ENCODE assay signal across 26 cellular contexts in genomic region chr4:150379454-150379853, GRCh38.
DNase-seq lines count a peak whose midpoint lies in the region; ATAC-seq, FAIRE-seq and TF ChIP-seq lines count a peak whose summit lies in the region.
"Had no signal": no experiment of that assay in that cellular context is flagged by ENCODE, and none has a peak within 500 bp of the region (broad histone marks: within the 10 kb centered on the region; RNA-seq: fewer than 3 reads in every experiment).

No MANE protein-coding gene starts in this region.

- H3K4me3 ChIP-seq in astrocyte (ENCODE audit: insufficient read depth, low read depth, low read length) (no peak overlapping the region), fibroblast of pulmonary artery (replicated peaks; ENCODE audit: low read depth, low read length) (no peak overlapping the region), right atrium auricular region (no peak overlapping the region)
- H3K4me3 ChIP-seq: cardiac muscle cell, left lung, ovary, SJCRH30, transverse colon had no signal

- peaks cover 1% of the 10 kb centered on the region for H3K4me1 Mint-ChIP-seq in astrocyte (ENCODE audit: low read depth, unreplicated experiment)
- H3K4me1 Mint-ChIP-seq: stimulated activated naive CD8-positive, alpha-beta T cell treated with anti-CD3 and anti-CD28 coated beads, Interleukin-15, amount 100 ng/mL, for 72 hours had no signal

- H3K36me3 ChIP-seq in astrocyte (ENCODE audit: insufficient read depth, low read length) (no peaks in the 10 kb centered on the region), right atrium auricular region (no peaks in the 10 kb centered on the region)
- H3K36me3 ChIP-seq: cardiac muscle cell, left lung, ovary, SJCRH30, transverse colon had no signal

- H3K9me3 Mint-ChIP-seq in astrocyte (ENCODE audit: unreplicated experiment), result no peaks in the 10 kb centered on the region
- H3K9me3 Mint-ChIP-seq: dendritic cell treated with granulocyte-macrophage colony-stimulating factor and Interleukin-4, amounts not matched to agents 40 ng/mL and 50 ng/mL, for 4 days; natural killer cell; stimulated activated naive CD8-positive, alpha-beta T cell treated with anti-CD3 and anti-CD28 coated beads, Interleukin-15, amount 100 ng/mL, for 72 hours had no signal

- no peak overlapping the region for H3K27ac Mint-ChIP-seq in astrocyte (ENCODE audit: unreplicated experiment)
- H3K27ac Mint-ChIP-seq: activated CD8-positive, alpha-beta T cell treated with anti-CD3 and anti-CD28 coated beads, Interleukin-2, amount 10 ng/mL, durations not matched to agents 7 days and 5 days; CD4-positive, CD25-positive, alpha-beta regulatory T cell; dendritic cell treated with granulocyte-macrophage colony-stimulating factor and Interleukin-4, amounts not matched to agents 40 ng/mL and 50 ng/mL, for 4 days; natural killer cell; stimulated activated naive CD8-positive, alpha-beta T cell treated with anti-CD3 and anti-CD28 coated beads, Interleukin-15, amount 100 ng/mL, for 72 hours had no signal

- H3K27me3 Mint-ChIP-seq in astrocyte (ENCODE audit: low read depth, unreplicated experiment), result no peaks in the 10 kb centered on the region
- H3K27me3 Mint-ChIP-seq: CD4-positive, CD25-positive, alpha-beta regulatory T cell; dendritic cell treated with granulocyte-macrophage colony-stimulating factor and Interleukin-4, amounts not matched to agents 40 ng/mL and 50 ng/mL, for 4 days; stimulated activated naive CD8-positive, alpha-beta T cell treated with anti-CD3 and anti-CD28 coated beads, Interleukin-15, amount 100 ng/mL, for 72 hours had no signal

- no peak for ATAC-seq in GM21529 (IDR thresholded peaks at IDR 0.05; ENCODE audit: unreplicated experiment)
- ATAC-seq: activated CD8-positive, alpha-beta T cell treated with anti-CD3 and anti-CD28 coated beads, Interleukin-2, amount 10 ng/mL, durations not matched to agents 7 days and 5 days; left lung; natural killer cell; Panc1; right cardiac atrium; stimulated activated naive CD8-positive, alpha-beta T cell treated with anti-CD3 and anti-CD28 coated beads, Interleukin-15, amount 100 ng/mL, for 72 hours had no signal

- H3K9ac ChIP-seq in astrocyte (ENCODE audit: low read length), result no peak overlapping the region

- peaks cover 1% of the 10 kb centered on the region for H3K36me3 Mint-ChIP-seq in astrocyte (ENCODE audit: low read depth, unreplicated experiment)
- H3K36me3 Mint-ChIP-seq: natural killer cell had no signal

- no peaks in the 10 kb centered on the region for H4K20me1 ChIP-seq in astrocyte (ENCODE audit: insufficient read depth, low read length)

- H3K27ac ChIP-seq in astrocyte (ENCODE audit: low read depth, low read length), result no peak overlapping the region
- H3K27ac ChIP-seq in right atrium auricular region, result no peak overlapping the region
- H3K27ac ChIP-seq: cardiac muscle cell, left lung, ovary, SJCRH30, transverse colon had no signal

- H3K4me3 Mint-ChIP-seq in astrocyte (ENCODE audit: unreplicated experiment), result no peak overlapping the region
- H3K4me3 Mint-ChIP-seq: activated CD8-positive, alpha-beta T cell treated with anti-CD3 and anti-CD28 coated beads, Interleukin-2, amount 10 ng/mL, durations not matched to agents 7 days and 5 days; CD4-positive, CD25-positive, alpha-beta regulatory T cell; dendritic cell treated with granulocyte-macrophage colony-stimulating factor and Interleukin-4, amounts not matched to agents 40 ng/mL and 50 ng/mL, for 4 days; natural killer cell; stimulated activated naive CD8-positive, alpha-beta T cell treated with anti-CD3 and anti-CD28 coated beads, Interleukin-15, amount 100 ng/mL, for 72 hours had no signal

- no peaks in the 10 kb centered on the region for H3K79me2 ChIP-seq in astrocyte (ENCODE audit: insufficient read depth, low read length)

- H3K4me1 ChIP-seq in astrocyte (ENCODE audit: insufficient read depth, low read length) (no peaks in the 10 kb centered on the region), right atrium auricular region (no peaks in the 10 kb centered on the region)
- H3K4me1 ChIP-seq: left lung, SJCRH30, transverse colon had no signal

- H3K27me3 ChIP-seq in astrocyte (ENCODE audit: insufficient read depth, low read length) (no peaks in the 10 kb centered on the region), right atrium auricular region (no peaks in the 10 kb centered on the region)
- H3K27me3 ChIP-seq: left lung, ovary, SJCRH30, transverse colon had no signal

- peak; percentile 93 for FAIRE-seq in astrocyte (lab: Jason Lieb, UNC)
- FAIRE-seq: TTC549 had no signal

- no peak for TF ChIP-seq CTCF in astrocyte (IDR thresholded peaks at IDR 0.05; ENCODE audit: insufficient read depth, low read depth, low read length)
- TF ChIP-seq CTCF in fibroblast of pulmonary artery (IDR thresholded peaks at IDR 0.05; ENCODE audit: low read length, missing control alignments), result no peak
- TF ChIP-seq CTCF in right atrium auricular region (IDR thresholded peaks at IDR 0.05), result no peak

- H3K4me2 ChIP-seq in astrocyte (ENCODE audit: low read length), result peak overlapping the region; percentile 21

- no peak overlapping the region for H2AFZ ChIP-seq in astrocyte (ENCODE audit: low read depth, low read length)

- H3K9me3 ChIP-seq in astrocyte (ENCODE audit: insufficient read depth, low read depth, low read length) (no peaks in the 10 kb centered on the region), right atrium auricular region (no peaks in the 10 kb centered on the region)
- H3K9me3 ChIP-seq: left lung, ovary, SJCRH30, transverse colon had no signal

- DNase-seq in HS-5 (ENCODE audit: low read depth) (peak; percentile 44), astrocyte (ENCODE audit: low read depth) (peak; percentile 26), fibroblast of pulmonary artery (ENCODE audit: low read depth) (peak; percentile 68), stromal cell of bone marrow (ENCODE audit: low read depth) (peak; percentile 37), right atrium auricular region (ENCODE audit: low spot score) (no peak), glomerular visceral epithelial cell (ENCODE audit: extremely low spot score) (no peak)
- DNase-seq: activated CD4-positive, CD25-positive, alpha-beta regulatory T cell treated with anti-CD3 and anti-CD28 coated beads, Interleukin-2, amount 50 U/mL, for 72 hours; activated CD8-positive, alpha-beta T cell treated with anti-CD3 and anti-CD28 coated beads, Interleukin-2, amount 10 ng/mL, durations not matched to agents 7 days and 5 days; activated gamma-delta T cell; activated T-cell treated with anti-CD3 and anti-CD28 coated beads for 4 hours; CD4-positive, CD25-positive, alpha-beta regulatory T cell; KG1; left lung; natural killer cell; NCI-H1436 treated with DMSO at 0.1 percent for 48 hours; NCI-H524 treated with DMSO at 0.1 percent for 48 hours; ovary; right cardiac atrium; SJCRH30; stimulated activated naive CD8-positive, alpha-beta T cell treated with anti-CD3 and anti-CD28 coated beads, Interleukin-15, amount 100 ng/mL, for 72 hours; transverse colon had no signal

Comparison
In these comparisons a context has a peak if more than half of its experiments do, and no peak if none do; other contexts are left out.
1. DNase-seq: peak in HS-5 (single experiment), astrocyte (single experiment), fibroblast of pulmonary artery (single experiment) and stromal cell of bone marrow (single experiment); none in right atrium auricular region (single experiment) and glomerular visceral epithelial cell (single experiment).